Comparison of ENCODE assay signal across 8 cellular contexts in genomic region chr19:28737021-28737525, GRCh38.
DNase-seq lines count a peak whose midpoint lies in the region; ATAC-seq and TF ChIP-seq lines count a peak whose summit lies in the region.

No MANE protein-coding gene starts in this region.

- H2BK20ac ChIP-seq in H9 (ENCODE audit: low read depth, low read length, poor library complexity, severe bottlenecking) = no peak overlapping the region

- H2BK15ac ChIP-seq in H9 (ENCODE audit: low read depth, low read length) = no peak overlapping the region

- H3K4me3 ChIP-seq in esophagus muscularis mucosa = peak overlapping the region in 1 of 4 donors; percentile 10

- H3K18ac ChIP-seq in H9 (ENCODE audit: insufficient read length, low read depth, low read length) = no peak overlapping the region

- no peak overlapping the region for H2AFZ ChIP-seq in H9 (ENCODE audit: low read length)

- H3K27me3 ChIP-seq in H9 (ENCODE audit: insufficient read depth, low read length) = no peaks in the 10 kb centered on the region
- H3K27me3 ChIP-seq in esophagus muscularis mucosa = no peaks in the 10 kb centered on the region

- no CpG with 5 or more reads among the region's 3 CpGs for WGBS in H9 (ENCODE audit: extremely low coverage, insufficient read length, low lambda C conversion rate)
- 13% methylated on average over 3 of the region's 3 CpGs for WGBS in esophagus muscularis mucosa

- no peak overlapping the region for H3K9ac ChIP-seq in H9 (ENCODE audit: extremely low read depth, insufficient read length, low read length)

- no peak overlapping the region for H3T11ph ChIP-seq in H9 (ENCODE audit: low read length)

- no peak overlapping the region for H4K8ac ChIP-seq in H9 (replicated peaks; ENCODE audit: insufficient read length, low read depth, low read length)

- H3K4me3 Mint-ChIP-seq in H9 = no peak overlapping the region
- H3K4me3 Mint-ChIP-seq in natural killer cell = no peak overlapping the region

- H3K23me2 ChIP-seq in H9 (ENCODE audit: insufficient read length, low read depth, low read length, poor library complexity, severe bottlenecking) = no peaks in the 10 kb centered on the region

- peaks cover 3 to 4% of the 10 kb centered on the region in 2 experiments; a peak in 3 of 5 replicates for H3K9me3 Mint-ChIP-seq in H9
- no peaks in the 10 kb centered on the region for H3K9me3 Mint-ChIP-seq in natural killer cell

- peak; percentile 55 to 75 (median 58) for ATAC-seq in natural killer cell
- no peak for ATAC-seq in GM18498 (IDR thresholded peaks at IDR 0.05; ENCODE audit: unreplicated experiment)
- no peak for ATAC-seq in GM21723 (IDR thresholded peaks at IDR 0.05; ENCODE audit: unreplicated experiment)

- no peaks in the 10 kb centered on the region for H3K79me2 ChIP-seq in H9 (ENCODE audit: insufficient read depth, low read length)

- no peaks in the 10 kb centered on the region for H3K79me1 ChIP-seq in H9 (ENCODE audit: insufficient read depth, low read depth, low read length, poor library complexity, severe bottlenecking)

- H2BK12ac ChIP-seq in H9 (ENCODE audit: insufficient read length, low read depth, low read length) = no peak overlapping the region

- no peak overlapping the region for H2BK5ac ChIP-seq in H9 (ENCODE audit: insufficient read length, low read length)

- no peak for TF ChIP-seq EP300 in esophagus muscularis mucosa (IDR thresholded peaks at IDR 0.05)

- TF ChIP-seq CTCF in H9 (conservative IDR thresholded peaks at IDR 0.05) (peak; percentile 79), esophagus muscularis mucosa (IDR thresholded peaks at IDR 0.05) (peak; percentile 48 to 60 (median 58)), natural killer cell (IDR thresholded peaks at IDR 0.05) (peak; percentile 73)

- H3K4ac ChIP-seq in H9 (ENCODE audit: low read depth, low read length) = no peak overlapping the region

- no peak overlapping the region for H3K14ac ChIP-seq in H9 (ENCODE audit: insufficient read depth, low read length)

- peaks cover 13 to 15% of the 10 kb centered on the region in 2 experiments for H3K4me1 Mint-ChIP-seq in H9
- peaks cover 11 to 12% of the 10 kb centered on the region in 2 donors for H3K4me1 Mint-ChIP-seq in natural killer cell

- no peak overlapping the region for H3K23ac ChIP-seq in H9 (ENCODE audit: insufficient read length, low read depth, low read length)

- H2BK120ac ChIP-seq in H9 (ENCODE audit: low read depth, low read length, poor library complexity, severe bottlenecking) = no peak overlapping the region

- H4K91ac ChIP-seq in H9 (ENCODE audit: insufficient read length, low read depth, low read length) = no peak overlapping the region

- no peaks in the 10 kb centered on the region for H3K4me1 ChIP-seq in H9 (ENCODE audit: insufficient read depth, low read length)
- peaks cover 0 to 12% (median 9%) of the 10 kb centered on the region in 4 donors for H3K4me1 ChIP-seq in esophagus muscularis mucosa

- DNase-seq in COLO829 (ENCODE audit: low spot score) (peak; percentile 56), H9 (no peak), RKO (ENCODE audit: low spot score) (peak; percentile 61), esophagus muscularis mucosa (ENCODE audit: extremely low spot score) (no peak), natural killer cell (no peak)
- DNase-seq in effector CD4-positive, alpha-beta T cell = no peak

- TF ChIP-seq POLR2A in esophagus muscularis mucosa (IDR thresholded peaks at IDR 0.05; ENCODE audit: low read depth) = no peak

- H3K36me3 ChIP-seq in esophagus muscularis mucosa = no peaks in the 10 kb centered on the region

- H3K9me3 ChIP-seq in H9 (ENCODE audit: control insufficient read depth, low read depth, low read length) = no peaks in the 10 kb centered on the region
- peaks cover 0 to 5% (median 0%) of the 10 kb centered on the region in 4 donors for H3K9me3 ChIP-seq in esophagus muscularis mucosa

- no peaks in the 10 kb centered on the region; the same call in 1 of the 2 replicates for H3K27me3 Mint-ChIP-seq in H9 (ENCODE audit: low read depth)
- peaks cover 4 to 20% of the 10 kb centered on the region in 2 donors for H3K27me3 Mint-ChIP-seq in natural killer cell (ENCODE audit: low read depth in 2 of 2)

- no peaks in the 10 kb centered on the region for H4K20me1 ChIP-seq in H9 (ENCODE audit: control insufficient read depth, insufficient read depth, insufficient read length)

- no peak overlapping the region for H3K4me2 ChIP-seq in H9 (ENCODE audit: insufficient read depth, insufficient read length, low read length)

- peaks cover 0 to 4% (median 2%) of the 10 kb centered on the region in 3 experiments; a peak in 3 of 7 replicates for H3K36me3 Mint-ChIP-seq in H9 (ENCODE audit: insufficient read depth in 1 of 3, low read depth in 3 of 3)
- no peaks in the 10 kb centered on the region for H3K36me3 Mint-ChIP-seq in natural killer cell

- H3K27ac Mint-ChIP-seq in H9 (peak overlapping the region; percentile 19 to 71 (median 59); a peak in 4 of 7 replicates), natural killer cell (peak overlapping the region in 1 of 2 donors; percentile 58)

- H2AK5ac ChIP-seq in H9 (ENCODE audit: insufficient read length, low read length) = no peak overlapping the region

- no peak overlapping the region for H4K5ac ChIP-seq in H9 (ENCODE audit: insufficient read length, low read depth, low read length)

- intact Hi-C loops in esophagus muscularis mucosa (cut with DNase I) = loop anchor here (2.0 to 5.0 kb wide), 2 partner anchors 142 to 525 kb away; no protein-coding TSS in a partner anchor
- intact Hi-C loops in natural killer cell (cut with micrococcal nuclease) = loop anchor here (1.0 to 5.0 kb wide), 2 partner anchors 140 to 526 kb away; no protein-coding TSS in a partner anchor

- H3K27ac ChIP-seq in H9 (ENCODE audit: insufficient read length, low read depth, low read length) (no peak overlapping the region), esophagus muscularis mucosa (replicated peaks in 1 of 4) (no peak overlapping the region)

- no peak overlapping the region for H3K56ac ChIP-seq in H9 (ENCODE audit: insufficient read length, low read depth, low read length)

Comparison
In these comparisons a context has a peak if more than half of its experiments do, and no peak if none do; other contexts are left out.
1. DNase-seq: peak in COLO829 (single experiment) and RKO (single experiment); none in H9 (single experiment), esophagus muscularis mucosa (single experiment), natural killer cell (single experiment) and effector CD4-positive, alpha-beta T cell (single experiment).
2. ATAC-seq: peak in natural killer cell (3 of 3); none in GM18498 (single experiment) and GM21723 (single experiment).
3. Peak in every context shown above with its lines, with median percentiles within 50 percentile points of each other: CTCF ChIP-seq.